ENCODE assay signal across 1 cellular context in the genomic region with DNA sequence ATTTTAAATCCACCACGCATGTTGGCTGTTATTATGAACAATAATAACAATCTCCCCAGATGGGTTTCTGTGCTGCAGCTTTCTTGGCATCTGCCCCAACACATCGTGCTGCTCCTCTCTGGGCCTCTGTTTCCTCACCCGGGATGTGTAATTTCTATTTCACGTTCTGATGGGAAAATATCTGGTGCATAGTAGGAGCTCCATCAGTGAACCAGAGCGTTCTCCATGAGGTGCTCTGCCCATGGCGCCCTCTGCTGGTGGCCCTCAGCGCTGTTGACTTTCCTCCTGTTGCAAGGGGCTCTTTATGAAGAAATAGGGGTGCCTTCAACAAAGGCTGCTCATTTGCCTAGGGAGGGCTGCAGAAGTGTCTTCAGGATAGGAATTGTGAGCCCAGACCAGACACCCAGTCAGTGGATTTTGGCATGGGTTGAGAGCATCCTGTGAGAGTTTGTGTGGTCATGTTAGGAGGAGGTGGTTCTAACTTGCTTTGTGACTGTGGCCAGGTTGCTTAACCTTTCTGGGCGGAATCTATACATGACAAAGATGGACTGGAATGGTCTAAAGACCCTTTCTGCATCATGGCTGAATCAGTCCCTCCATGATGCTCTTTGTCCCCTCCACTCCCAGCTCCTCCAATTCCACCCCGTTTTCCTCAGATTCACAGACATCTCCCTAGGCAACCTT.
A peak's percentile ranks its signal among the peaks of the same experiment; 100 is the strongest.
TF ChIP-seq lines count a peak whose summit lies in the region.

No MANE protein-coding gene starts in this region.

TF ChIP-seq in A549, 52 proteins besides CTCF, POLR2A, EP300 and RAD21 (continued from another document):
- TF ChIP-seq, protein P1, sequence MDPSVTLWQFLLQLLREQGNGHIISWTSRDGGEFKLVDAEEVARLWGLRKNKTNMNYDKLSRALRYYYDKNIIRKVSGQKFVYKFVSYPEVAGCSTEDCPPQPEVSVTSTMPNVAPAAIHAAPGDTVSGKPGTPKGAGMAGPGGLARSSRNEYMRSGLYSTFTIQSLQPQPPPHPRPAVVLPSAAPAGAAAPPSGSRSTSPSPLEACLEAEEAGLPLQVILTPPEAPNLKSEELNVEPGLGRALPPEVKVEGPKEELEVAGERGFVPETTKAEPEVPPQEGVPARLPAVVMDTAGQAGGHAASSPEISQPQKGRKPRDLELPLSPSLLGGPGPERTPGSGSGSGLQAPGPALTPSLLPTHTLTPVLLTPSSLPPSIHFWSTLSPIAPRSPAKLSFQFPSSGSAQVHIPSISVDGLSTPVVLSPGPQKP (IDR thresholded peaks at IDR 0.05; ENCODE audit: low read depth, low read length), result no peak
- no peak for TF ChIP-seq CBX8 (IDR thresholded peaks at IDR 0.05)
- TF ChIP-seq, protein P2, sequence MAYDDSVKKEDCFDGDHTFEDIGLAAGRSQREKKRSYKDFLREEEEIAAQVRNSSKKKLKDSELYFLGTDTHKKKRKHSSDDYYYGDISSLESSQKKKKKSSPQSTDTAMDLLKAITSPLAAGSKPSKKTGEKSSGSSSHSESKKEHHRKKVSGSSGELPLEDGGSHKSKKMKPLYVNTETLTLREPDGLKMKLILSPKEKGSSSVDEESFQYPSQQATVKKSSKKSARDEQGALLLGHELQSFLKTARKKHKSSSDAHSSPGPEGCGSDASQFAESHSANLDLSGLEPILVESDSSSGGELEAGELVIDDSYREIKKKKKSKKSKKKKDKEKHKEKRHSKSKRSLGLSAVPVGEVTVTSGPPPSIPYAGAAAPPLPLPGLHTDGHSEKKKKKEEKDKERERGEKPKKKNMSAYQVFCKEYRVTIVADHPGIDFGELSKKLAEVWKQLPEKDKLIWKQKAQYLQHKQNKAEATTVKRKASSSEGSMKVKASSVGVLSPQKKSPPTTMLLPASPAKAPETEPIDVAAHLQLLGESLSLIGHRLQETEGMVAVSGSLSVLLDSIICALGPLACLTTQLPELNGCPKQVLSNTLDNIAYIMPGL (CRISPR knock-in tag; IDR thresholded peaks at IDR 0.05; ENCODE audit: borderline replicate concordance), result no peak
- TF ChIP-seq NPAS2 (CRISPR knock-in tag; IDR thresholded peaks at IDR 0.05; ENCODE audit: borderline replicate concordance), result no peak
- no peak for TF ChIP-seq CBX2 (IDR thresholded peaks at IDR 0.05; ENCODE audit: borderline replicate concordance, low read depth)
- no peak for TF ChIP-seq NR3C1 (IDR thresholded peaks at IDR 0.05)
- TF ChIP-seq SMC3 (IDR thresholded peaks at IDR 0.05), result peak; percentile 76
- no peak for TF ChIP-seq HEYL (CRISPR knock-in tag; IDR thresholded peaks at IDR 0.05)
- TF ChIP-seq FOXS1 (CRISPR knock-in tag; IDR thresholded peaks at IDR 0.05), result no peak
- TF ChIP-seq BCL3 (IDR thresholded peaks at IDR 0.05), result no peak
- no peak for TF ChIP-seq PHF8 (IDR thresholded peaks at IDR 0.05; ENCODE audit: borderline replicate concordance, low read depth)
- no peak for TF ChIP-seq BHLHE40 (IDR thresholded peaks at IDR 0.05; ENCODE audit: low read depth, low read length)
- no peak for TF ChIP-seq MYC (IDR thresholded peaks at IDR 0.05; ENCODE audit: borderline replicate concordance, low read length)
- TF ChIP-seq HOXB13 (CRISPR knock-in tag; IDR thresholded peaks at IDR 0.05; ENCODE audit: low read depth), result no peak
- TF ChIP-seq HDAC2 (IDR thresholded peaks at IDR 0.05), result no peak
- no peak for TF ChIP-seq NFE2L2 (conservative IDR thresholded peaks at IDR 0.05; ENCODE audit: low read length)
- no peak for TF ChIP-seq CHD4 (IDR thresholded peaks at IDR 0.05; ENCODE audit: borderline replicate concordance)
- TF ChIP-seq EHF (CRISPR knock-in tag; IDR thresholded peaks at IDR 0.05), result no peak
- TF ChIP-seq ZFP36 (IDR thresholded peaks at IDR 0.05; ENCODE audit: borderline replicate concordance, partially characterized antibody), result peak; percentile 32
- peak; percentile 38; the same call in 1 of the 2 replicates for TF ChIP-seq KDM1A (IDR thresholded peaks at IDR 0.05; ENCODE audit: low read depth)
